30 cellular contexts compared by ENCODE assay signal in genomic region chr15:86337071-86337470, GRCh38.
"Had no signal": no experiment of that assay in that cellular context is flagged by ENCODE, and none has a peak within 500 bp of the region (broad histone marks: within the 10 kb centered on the region; RNA-seq: fewer than 3 reads in every experiment).

No MANE protein-coding gene starts in this region.

- H3K4me1 Mint-ChIP-seq: activated B cell treated with CpG ODN at 0.5 μM for 24 hours; activated naive CD8-positive, alpha-beta T cell treated with anti-CD3 and anti-CD28 coated beads for 36 hours had no signal

- H3K4me3 Mint-ChIP-seq: activated B cell treated with CpG ODN at 0.5 μM for 24 hours; activated CD4-positive, alpha-beta memory T cell treated with anti-CD3 and anti-CD28 coated beads for 36 hours; activated naive CD8-positive, alpha-beta T cell treated with anti-CD3 and anti-CD28 coated beads for 36 hours had no signal

- H3K36me3 Mint-ChIP-seq: activated CD4-positive, alpha-beta memory T cell treated with anti-CD3 and anti-CD28 coated beads for 36 hours; activated naive CD8-positive, alpha-beta T cell treated with anti-CD3 and anti-CD28 coated beads for 36 hours had no signal

- H3K4me1 ChIP-seq: Peyer's patch had no signal

- H3K27ac Mint-ChIP-seq: activated B cell treated with CpG ODN at 0.5 μM for 24 hours; activated CD4-positive, alpha-beta memory T cell treated with anti-CD3 and anti-CD28 coated beads for 36 hours; activated naive CD8-positive, alpha-beta T cell treated with anti-CD3 and anti-CD28 coated beads for 36 hours had no signal

- H3K27me3 Mint-ChIP-seq: activated B cell treated with CpG ODN at 0.5 μM for 24 hours; activated CD4-positive, alpha-beta memory T cell treated with anti-CD3 and anti-CD28 coated beads for 36 hours had no signal

- H3K36me3 ChIP-seq: brain microvascular endothelial cell, MG63, Peyer's patch had no signal

- DNase-seq: activated B cell treated with CpG ODN at 0.5 μM for 24 hours; activated CD4-positive, alpha-beta memory T cell treated with anti-CD3 and anti-CD28 coated beads for 36 hours; activated CD4-positive, alpha-beta T cell treated with anti-CD3 and anti-CD28 coated beads for 4 hours; activated CD4-positive, alpha-beta T cell treated with anti-CD3 and anti-CD28 coated beads, Interleukin-2, amount 50 U/mL, for 1 hour; activated CD4-positive, CD25-positive, alpha-beta regulatory T cell treated with anti-CD3 and anti-CD28 coated beads, Interleukin-2, amount 50 U/mL, for 72 hours; activated CD8-positive, alpha-beta memory T cell treated with anti-CD3 and anti-CD28 coated beads, Interleukin-2, amount 50 U/mL, for 48 hours; activated effector memory CD4-positive, alpha-beta T cell treated with Interleukin-2 at 50 U/mL for 16 hours; activated naive CD4-positive, alpha-beta T cell treated with anti-CD3 and anti-CD28 coated beads, Interleukin-2, amount 50 U/mL, for 16 hours; activated naive CD8-positive, alpha-beta T cell treated with anti-CD3 and anti-CD28 coated beads for 36 hours; activated T-cell treated with anti-CD3 and anti-CD28 coated beads, Interleukin-2, amount 50 U/mL, for 48 hours; amniotic stem cell; aorta; brain microvascular endothelial cell; Karpas-422; KBM-7; NCI-H1048; NCI-H1105 treated with DMSO at 0.1 percent for 48 hours; NCI-H1436; NCI-H1694; NCI-H1930; NCI-H345; NCI-H524 treated with DMSO at 0.1 percent for 48 hours; Peyer's patch; Right ventricle myocardium superior; RPMI8226; T-helper 1 cell; T-helper 2 cell; T-helper 9 cell had no signal

- H3K27me3 ChIP-seq: brain microvascular endothelial cell, MG63, Peyer's patch had no signal

- H3K9me3 ChIP-seq: Peyer's patch had no signal

- H3K27ac ChIP-seq: brain microvascular endothelial cell, Peyer's patch, VCaP had no signal

- H3K4me3 ChIP-seq: MG63, Peyer's patch had no signal
